ENCODE assay signal across 14 cellular contexts in genomic region chr2:26911911-26912861, GRCh38. TPM values are rescaled to one million over a fixed set of nuclear protein-coding genes. Genes with fewer than 3 reads are reported as not detected.
DNase-seq lines count a peak whose midpoint lies in the region; TF ChIP-seq lines count a peak whose summit lies in the region.
"Had no signal": no experiment of that assay in that cellular context is flagged by ENCODE, and none has a peak within 500 bp of the region (broad histone marks: within the 10 kb centered on the region; RNA-seq: fewer than 3 reads in every experiment).

No MANE protein-coding gene starts in this region.

- peak overlapping the region; percentile 90 for H3K27ac ChIP-seq in angular gyrus (ENCODE audit: low read depth, low read length)
- H3K27ac ChIP-seq: WERI-Rb-1 had no signal

- no peak overlapping the region for H3K4me3 Mint-ChIP-seq in endothelial cell (ENCODE audit: unreplicated experiment)
- H3K4me3 Mint-ChIP-seq: IgD-negative memory B cell had no signal

- no peaks in the 10 kb centered on the region for H3K4me1 Mint-ChIP-seq in endothelial cell (ENCODE audit: unreplicated experiment)
- H3K4me1 Mint-ChIP-seq: IgD-negative memory B cell had no signal

- H3K27me3 Mint-ChIP-seq in endothelial cell (ENCODE audit: unreplicated experiment), result peaks cover 3% of the 10 kb centered on the region

- peak; percentile 10 for DNase-seq in NCI-H2171 treated with DMSO at 0.1 percent for 48 hours (lab: John Stamatoyannopoulos, UW)
- DNase-seq in NCI-H2171 (lab: John Stamatoyannopoulos, UW), result no peak
- peak; percentile 85 for DNase-seq in inferior parietal cortex (ENCODE audit: extremely low spot score)
- DNase-seq in ureter (ENCODE audit: low spot score), result peak; percentile 24
- no peak for DNase-seq in effector CD4-positive, alpha-beta T cell
- no peak for DNase-seq in endothelial cell (ENCODE audit: low spot score)
- no peak for DNase-seq in activated CD8-positive, alpha-beta memory T cell treated with anti-CD3 and anti-CD28 coated beads, Interleukin-2, amount 50 U/mL, for 48 hours
- DNase-seq: 8988T; effector CD8-positive, alpha-beta T cell; WERI-Rb-1 had no signal

- no peaks in the 10 kb centered on the region for H3K36me3 Mint-ChIP-seq in endothelial cell (ENCODE audit: low read depth, unreplicated experiment)
- H3K36me3 Mint-ChIP-seq: IgD-negative memory B cell had no signal

- H3K27ac Mint-ChIP-seq in endothelial cell (ENCODE audit: unreplicated experiment), result no peak overlapping the region
- H3K27ac Mint-ChIP-seq: activated T-helper 2 cell treated with anti-CD3 and anti-CD28 coated beads, Interferon-gamma antibody, Interleukin-2, Interleukin-4, amounts not matched to agents 10 μg/mL and 5 μg/mL and 100 μg/mL, durations not matched to agents 14 hours and 24 hours and 36 hours; IgD-negative memory B cell had no signal

- TF ChIP-seq CTCF in endothelial cell (IDR thresholded peaks at IDR 0.05; ENCODE audit: unreplicated experiment), result no peak

- H3K9me3 Mint-ChIP-seq in endothelial cell (ENCODE audit: unreplicated experiment), result no peaks in the 10 kb centered on the region
- H3K9me3 Mint-ChIP-seq: activated T-helper 2 cell treated with anti-CD3 and anti-CD28 coated beads, Interferon-gamma antibody, Interleukin-2, Interleukin-4, amounts not matched to agents 10 μg/mL and 5 μg/mL and 100 μg/mL, durations not matched to agents 14 hours and 24 hours and 36 hours had no signal

RNA-seq across cellular contexts. Expression of gene MAPRE3, which starts 58.3 kb away (rescaled TPM):
- total RNA-seq in ureter, result 29.4 TPM
- total RNA-seq in endothelial cell (ENCODE audit: unreplicated experiment), result 4.1 TPM
- total RNA-seq: OCI-LY7 had no signal

Comparison
In these comparisons a context has a peak if more than half of its experiments do, and no peak if none do; other contexts are left out.
1. DNase-seq: peak in NCI-H2171 treated with DMSO at 0.1 percent for 48 hours (single experiment), inferior parietal cortex (single experiment) and ureter (single experiment); none in NCI-H2171 (single experiment), effector CD4-positive, alpha-beta T cell (single experiment), endothelial cell (single experiment) and activated CD8-positive, alpha-beta memory T cell treated with anti-CD3 and anti-CD28 coated beads, Interleukin-2, amount 50 U/mL, for 48 hours (single experiment).